1 cellular context compared by ENCODE assay signal in genomic region chr12:27642892-27643291, GRCh38. TPM values are rescaled to one million over a fixed set of nuclear protein-coding genes. Genes with fewer than 3 reads are reported as not detected.
"Had no signal": no experiment of that assay in that cellular context is flagged by ENCODE, and none has a peak within 500 bp of the region (broad histone marks: within the 10 kb centered on the region; RNA-seq: fewer than 3 reads in every experiment).

No MANE protein-coding gene starts in this region.

RNA-seq across cellular contexts. Expression of gene REP15, which starts 53.4 kb away (rescaled TPM):
- total RNA-seq: K562 had no signal
- polyA plus RNA-seq: K562 had no signal
